Comparison of ENCODE assay signal across 1 cellular context in genomic region chr6:146879406-146880117, GRCh38.
TF ChIP-seq lines count a peak whose summit lies in the region.

No MANE protein-coding gene starts in this region.

TF ChIP-seq in K562, 482 proteins besides CTCF, POLR2A, EP300 and RAD21 (continued from another document and continues in another):
- TF ChIP-seq HBP1 (CRISPR knock-in tag; IDR thresholded peaks at IDR 0.05) = peak; percentile 77; the same call in 1 of the 2 replicates
- TF ChIP-seq MCM7 (IDR thresholded peaks at IDR 0.05) = no peak
- peak; percentile 35; the same call in 1 of the 2 replicates for TF ChIP-seq TRIM28 (IDR thresholded peaks at IDR 0.05)
- TF ChIP-seq SRSF1 (IDR thresholded peaks at IDR 0.05; ENCODE audit: low read depth, low read length) = no peak
- peak; percentile 29 for TF ChIP-seq TAF9B (IDR thresholded peaks at IDR 0.05; ENCODE audit: partially characterized antibody)
- no peak for TF ChIP-seq SNAPC5 (CRISPR knock-in tag; IDR thresholded peaks at IDR 0.05)
- TF ChIP-seq CREB3L1 (IDR thresholded peaks at IDR 0.05; ENCODE audit: borderline replicate concordance, low read depth) = peak; percentile 42; the same call in 1 of the 2 replicates
- peak; percentile 17; the same call in 1 of the 2 replicates for TF ChIP-seq NR4A1 (CRISPR knock-in tag; IDR thresholded peaks at IDR 0.05)
- TF ChIP-seq NR4A1 (tag; IDR thresholded peaks at IDR 0.05) = no peak
- TF ChIP-seq DDX20 (tag; IDR thresholded peaks at IDR 0.05; ENCODE audit: low read depth) = no peak
- TF ChIP-seq TOE1 (IDR thresholded peaks at IDR 0.05; ENCODE audit: borderline replicate concordance) = peak; percentile 72; the same call in 1 of the 2 replicates
- no peak for TF ChIP-seq TOE1 (CRISPR knock-in tag; IDR thresholded peaks at IDR 0.05; ENCODE audit: borderline replicate concordance, low read depth)
- TF ChIP-seq BRD9 (IDR thresholded peaks at IDR 0.05; ENCODE audit: low read depth, partially characterized antibody) = peak; percentile 79
- peak; percentile 61; the same call in 1 of the 2 replicates for TF ChIP-seq HDAC8 (tag; IDR thresholded peaks at IDR 0.05)
- peak; percentile 53 for TF ChIP-seq HDAC3 (IDR thresholded peaks at IDR 0.05; ENCODE audit: borderline replicate concordance, partially characterized antibody)
- TF ChIP-seq ZNF639 (CRISPR knock-in tag; conservative IDR thresholded peaks at IDR 0.05 in 1 of 2, IDR thresholded peaks at IDR 0.05 in 1 of 2) = peak in 1 of 2 experiments; percentile 61; a peak in 1 of 4 replicates
- TF ChIP-seq EP400 (IDR thresholded peaks at IDR 0.05) = 0 out of 2 replicates have a peak, but pooled peaks have one; percentile 18
- TF ChIP-seq RCOR1 (IDR thresholded peaks at IDR 0.05; ENCODE audit: borderline replicate concordance in 1 of 2, low read depth in 2 of 2, low read length in 2 of 2) = peak in 1 of 2 experiments; percentile 56; a peak in 2 of 4 replicates
- no peak for TF ChIP-seq ZNF699 (CRISPR knock-in tag; IDR thresholded peaks at IDR 0.05; ENCODE audit: insufficient replicate concordance)
- no peak for TF ChIP-seq PHB2 (IDR thresholded peaks at IDR 0.05; ENCODE audit: low read depth)
- peak; percentile 75 to 78 for TF ChIP-seq AFF1 (IDR thresholded peaks at IDR 0.05; ENCODE audit: low read depth in 1 of 2, partially characterized antibody in 2 of 2)
- peak; percentile 70 for TF ChIP-seq CXXC5 (CRISPR knock-in tag; IDR thresholded peaks at IDR 0.05)
- peak; percentile 86 for TF ChIP-seq DPF2 (IDR thresholded peaks at IDR 0.05)
- no peak for TF ChIP-seq TAF7 (tag; IDR thresholded peaks at IDR 0.05)
- TF ChIP-seq ARNT (IDR thresholded peaks at IDR 0.05) = peak in 1 of 2 experiments; percentile 66; a peak in 1 of 4 replicates
- TF ChIP-seq E2F3 (CRISPR knock-in tag; IDR thresholded peaks at IDR 0.05) = no peak
- TF ChIP-seq SAP30 (IDR thresholded peaks at IDR 0.05; ENCODE audit: borderline replicate concordance, insufficient read depth, low read depth, low read length, poor library complexity, severe bottlenecking) = no peak
- TF ChIP-seq PTTG1 (tag; IDR thresholded peaks at IDR 0.05; ENCODE audit: low read depth) = no peak; the same call in 1 of the 2 replicates
- no peak for TF ChIP-seq MIER1 (IDR thresholded peaks at IDR 0.05; ENCODE audit: low read depth)
- 0 out of 2 replicates have a peak, but pooled peaks have one; percentile 55 for TF ChIP-seq ZBTB7A (IDR thresholded peaks at IDR 0.05; ENCODE audit: borderline replicate concordance, control insufficient read depth, low read depth, low read length)
- peak; percentile 37 to 58; a peak in 3 of 4 replicates for TF ChIP-seq TRIM24 (IDR thresholded peaks at IDR 0.05)
- peak; percentile 21 for TF ChIP-seq PRDM10 (IDR thresholded peaks at IDR 0.05; ENCODE audit: partially characterized antibody)
- TF ChIP-seq STAT6 (CRISPR knock-in tag; IDR thresholded peaks at IDR 0.05) = no peak
- peak; percentile 25; the same call in 1 of the 2 replicates for TF ChIP-seq PKNOX1 (IDR thresholded peaks at IDR 0.05)
- TF ChIP-seq RAD51 (IDR thresholded peaks at IDR 0.05; ENCODE audit: borderline replicate concordance, low read depth) = peak; percentile 16; the same call in 1 of the 2 replicates
- peak; percentile 35 to 44; a peak in 2 of 4 replicates for TF ChIP-seq MAZ (CRISPR knock-in tag; conservative IDR thresholded peaks at IDR 0.05 in 1 of 2, IDR thresholded peaks at IDR 0.05 in 1 of 2)
- TF ChIP-seq GABPB2 (CRISPR knock-in tag; conservative IDR thresholded peaks at IDR 0.05) = no peak
- no peak for TF ChIP-seq ETS1 (conservative IDR thresholded peaks at IDR 0.05; ENCODE audit: control insufficient read depth, low read depth, low read length)
- peak; percentile 80; the same call in 1 of the 2 replicates for TF ChIP-seq ZNF384 (IDR thresholded peaks at IDR 0.05; ENCODE audit: low read depth, low read length)
- TF ChIP-seq ELF4 (CRISPR knock-in tag; IDR thresholded peaks at IDR 0.05) = 0 out of 2 replicates have a peak, but pooled peaks have one; percentile 30
- TF ChIP-seq ZNF197 (CRISPR knock-in tag; IDR thresholded peaks at IDR 0.05; ENCODE audit: low read depth) = peak; percentile 30; the same call in 1 of the 2 replicates
- no peak for TF ChIP-seq ZNF436 (CRISPR knock-in tag; IDR thresholded peaks at IDR 0.05)
- TF ChIP-seq HES1 (IDR thresholded peaks at IDR 0.05; ENCODE audit: low read depth) = 0 out of 2 replicates have a peak, but pooled peaks have one; percentile 8
- TF ChIP-seq POLR2B (IDR thresholded peaks at IDR 0.05; ENCODE audit: low read depth, partially characterized antibody) = peak; percentile 42
- TF ChIP-seq NCOR1 (IDR thresholded peaks at IDR 0.05) = peak; percentile 84
